Comparison of ENCODE assay signal across 14 cellular contexts in genomic region chr10:47871485-47872180, GRCh38. TPM values are rescaled to one million over a fixed set of nuclear protein-coding genes. Genes with fewer than 3 reads are reported as not detected.
DNase-seq lines count a peak whose midpoint lies in the region; ATAC-seq, FAIRE-seq and TF ChIP-seq lines count a peak whose summit lies in the region.
"Not testable (repeated sequence)": the region's sequence is repeated elsewhere in the genome, so short reads cannot be mapped to it uniquely, and the experiment has no call there.
"Had no signal": no experiment of that assay in that cellular context is flagged by ENCODE, and none has a peak within 500 bp of the region (broad histone marks: within the 10 kb centered on the region; RNA-seq: fewer than 3 reads in every experiment).

No MANE protein-coding gene starts in this region.

- TF ChIP-seq RAD21 in A549 (conservative IDR thresholded peaks at IDR 0.05 in 1 of 2, IDR thresholded peaks at IDR 0.05 in 1 of 2) = not testable (repeated sequence)

- H3K4me1 ChIP-seq in A549; mucosa of descending colon (ENCODE audit: low read depth): not testable (repeated sequence)

- not testable (repeated sequence) for TF ChIP-seq EP300 in A549 (IDR thresholded peaks at IDR 0.05)

- H3K27ac ChIP-seq in A549 = not testable (repeated sequence)

- DNase-seq in A549 (ENCODE audit: low read depth in 1 of 2, low spot score in 1 of 2); Right ventricle myocardium inferior (ENCODE audit: missing footprints); left ventricle myocardium superior; left lobe of liver (ENCODE audit: low spot score); mucosa of descending colon: not testable (repeated sequence)

- not testable (repeated sequence) for FAIRE-seq in A549 (lab: Jason Lieb, UNC)

- not testable (repeated sequence) for H3K4me3 ChIP-seq in A549, mucosa of descending colon

- intact Hi-C loops in Right ventricle myocardium inferior (cut with DNase I); left ventricle myocardium superior (cut with micrococcal nuclease); mucosa of descending colon (cut with DNase I, micrococcal nuclease): not testable (repeated sequence)

- H3K4me2 ChIP-seq in A549 = not testable (repeated sequence)

- POLR2A ChIA-PET in A549 (lab: Yijun Ruan, JAX) = not testable (repeated sequence)

- WGBS in A549 (ENCODE audit: missing lambda C conversion rate) = 99% methylated on average over 4 of the region's 8 CpGs

- CTCF ChIA-PET in A549 (lab: Yijun Ruan, JAX) = not testable (repeated sequence)

- ATAC-seq in A549 (peak; percentile 19 to 30; a peak in 4 of 6 replicates), Right ventricle myocardium inferior (peak; percentile 64), left ventricle myocardium superior (peak; percentile 34), left lobe of liver (peak; percentile 92), mucosa of descending colon (peak; percentile 81)

- not testable (repeated sequence) for TF ChIP-seq POLR2A in A549 (IDR thresholded peaks at IDR 0.05; ENCODE audit: low read length)

- not testable (repeated sequence) for H3K36me3 ChIP-seq in mucosa of descending colon (ENCODE audit: low read depth)

- not testable (repeated sequence) for H3K9me3 ChIP-seq in A549, mucosa of descending colon

- TF ChIP-seq CTCF in A549 (IDR thresholded peaks at IDR 0.05); mucosa of descending colon (IDR thresholded peaks at IDR 0.05): not testable (repeated sequence)

RNA-seq across cellular contexts. Expression of gene NPY4R2, which starts 46.8 kb away (rescaled TPM):
- polyA plus RNA-seq in A549 (2011; rRNA removed) = 30.0 and 36.4 TPM in 2 replicates
- 79.5 and 109 TPM in 2 replicates for polyA plus RNA-seq in A549 (2012; cell fraction: cytosol; rRNA removed)
- 166 and 256 TPM in 2 replicates for polyA plus RNA-seq in A549 (2012; cell fraction: nucleus; rRNA removed)
- polyA plus RNA-seq in A549 (2017; fragmentation: RNase III; extraction: RNeasy Plus Mini Kit Qiagen cat#74134 plus additional on column Dnase treatment) = 31.1 to 37.8 TPM (median 33.1 TPM) in 3 replicates
- 101 and 106 TPM in 2 replicates for polyA minus RNA-seq in A549 (2011; rRNA and poly(A)+ RNA removed)
- total RNA-seq in Right ventricle myocardium inferior = not detected
- total RNA-seq in left ventricle myocardium superior = not detected
- not detected for total RNA-seq in left lobe of liver
- 10 to 100 TPM in 2 of 3 donors, 1 to 10 TPM in 1; 4.4 to 22.8 (median 18.9) TPM for total RNA-seq in mucosa of descending colon
- total RNA-seq: A172; A673; CD4-positive, alpha-beta memory T cell; CD4-positive, CD25-positive, alpha-beta regulatory T cell; CD8-positive, alpha-beta memory T cell; Daoy; G401; GM12878 had no signal
- polyA plus RNA-seq: CD14-positive monocyte; CD4-positive, alpha-beta memory T cell; CD4-positive, CD25-positive, alpha-beta regulatory T cell; CD8-positive, alpha-beta memory T cell; GM12878 had no signal

Comparison
In these comparisons a context has a peak if more than half of its experiments do, and no peak if none do; other contexts are left out.
1. ATAC-seq: peak in every context shown above with its lines; median percentile 92 in left lobe of liver; 81 in mucosa of descending colon; 64 in Right ventricle myocardium inferior; 34 in left ventricle myocardium superior; 24 in A549.